ENCODE assay signal across 1 cellular context in the genomic region with DNA sequence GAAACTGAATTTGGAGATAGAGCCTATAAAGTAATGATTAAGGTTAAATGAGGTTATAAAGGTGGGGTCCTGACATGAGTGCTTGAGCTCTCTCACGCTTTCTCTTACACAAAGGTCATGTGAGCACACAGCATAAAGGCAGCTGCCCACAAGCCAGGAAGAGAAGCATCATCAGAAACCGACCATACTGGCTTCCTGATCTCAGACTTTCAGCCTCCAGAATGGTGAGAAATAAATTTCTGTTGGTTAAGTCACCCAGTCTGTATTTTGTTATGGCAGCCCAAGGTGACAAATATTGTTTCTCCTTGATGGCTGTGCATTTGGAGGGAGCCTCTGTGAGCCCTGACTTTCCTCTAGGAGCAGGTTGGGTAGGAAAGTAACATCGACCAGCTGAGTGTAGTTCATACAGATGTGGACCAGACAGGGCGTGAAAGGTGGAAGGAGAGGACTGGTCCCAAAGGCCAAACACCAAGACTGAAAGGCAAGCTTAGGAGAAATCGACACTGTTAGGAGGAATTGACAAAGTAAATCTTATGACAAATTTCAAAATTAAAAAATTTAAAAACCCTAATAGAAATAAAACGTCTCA.
TF ChIP-seq lines count a peak whose summit lies in the region.

No MANE protein-coding gene starts in this region.

TF ChIP-seq in IMR-90, 13 proteins besides CTCF, POLR2A, EP300 and RAD21:
- TF ChIP-seq MAZ (IDR thresholded peaks at IDR 0.05; ENCODE audit: borderline replicate concordance, low read depth, low read length), result no peak
- no peak for TF ChIP-seq FOS (IDR thresholded peaks at IDR 0.05; ENCODE audit: low read depth, low read length)
- no peak for TF ChIP-seq CEBPB (IDR thresholded peaks at IDR 0.05; ENCODE audit: low read depth, low read length)
- TF ChIP-seq NFE2L2 (IDR thresholded peaks at IDR 0.05; ENCODE audit: low read depth, low read length), result no peak
